Comparison of ENCODE assay signal across 9 cellular contexts in genomic region chr11:119016216-119017009, GRCh38. TPM values are rescaled to one million over a fixed set of nuclear protein-coding genes. Genes with fewer than 3 reads are reported as not detected.
DNase-seq lines count a peak whose midpoint lies in the region; ATAC-seq and TF ChIP-seq lines count a peak whose summit lies in the region.
"Had no signal": no experiment of that assay in that cellular context is flagged by ENCODE, and none has a peak within 500 bp of the region (broad histone marks: within the 10 kb centered on the region; RNA-seq: fewer than 3 reads in every experiment).

No MANE protein-coding gene starts in this region.

- no peak for TF ChIP-seq EP300 in ovary (IDR thresholded peaks at IDR 0.05)

- H3K4me3 ChIP-seq in DOHH2 (ENCODE audit: low read length) (peak overlapping the region; percentile 96), NT2/D1 (ENCODE audit: insufficient read length, low read depth) (peak overlapping the region; percentile 98), duodenal mucosa (ENCODE audit: low read depth in 1 of 2, low read length in 2 of 2) (peak overlapping the region; percentile 97 to 99), osteoblast (ENCODE audit: insufficient read depth, low read length) (peak overlapping the region; percentile 34), ovary (no peak overlapping the region)

- H3K27me3 ChIP-seq in DOHH2 (ENCODE audit: control insufficient read depth, low read length) (peaks cover 3% of the 10 kb centered on the region; the same call in 1 of the 2 replicates), NT2/D1 (ENCODE audit: insufficient read depth, insufficient read length) (no peaks in the 10 kb centered on the region), duodenal mucosa (ENCODE audit: control insufficient read depth in 1 of 2, insufficient read depth in 2 of 2, low read length in 2 of 2) (no peaks in the 10 kb centered on the region), osteoblast (ENCODE audit: insufficient read depth, low read length) (no peaks in the 10 kb centered on the region), ovary (no peaks in the 10 kb centered on the region)

- H3K36me3 ChIP-seq in DOHH2 (ENCODE audit: control insufficient read depth, low read length) (peaks cover 72% of the 10 kb centered on the region), NT2/D1 (ENCODE audit: insufficient read depth, insufficient read length, low read length) (peaks cover 70% of the 10 kb centered on the region), duodenal mucosa (ENCODE audit: control insufficient read depth in 1 of 2, insufficient read depth in 2 of 2, low read length in 2 of 2) (peaks cover 11 to 50% of the 10 kb centered on the region in 2 donors), osteoblast (ENCODE audit: insufficient read depth, low read length) (peaks cover 47% of the 10 kb centered on the region), ovary (no peaks in the 10 kb centered on the region)

- H3K27ac ChIP-seq in DOHH2 (ENCODE audit: low read depth, low read length): peak overlapping the region; percentile 93
- H3K27ac ChIP-seq in duodenal mucosa (ENCODE audit: low read depth, low read length): no peak overlapping the region
- H3K27ac ChIP-seq in osteoblast (ENCODE audit: low read depth, low read length): peak overlapping the region; percentile 43
- H3K27ac ChIP-seq in ovary: no peak overlapping the region

- H4K20me1 ChIP-seq in DOHH2 (ENCODE audit: control insufficient read depth, insufficient read depth, low read depth, low read length): peaks cover 6% of the 10 kb centered on the region; the same call in 1 of the 2 replicates
- H4K20me1 ChIP-seq in osteoblast (ENCODE audit: insufficient read depth, low read length): peaks cover 13% of the 10 kb centered on the region

- DNase-seq in NT2/D1 (ENCODE audit: low read depth, low spot score) (no peak), osteoblast (ENCODE audit: insufficient read length, low spot score, missing footprints) (no peak), ovary (no peak), left lobe of liver (ENCODE audit: low spot score) (no peak)
- DNase-seq: hypothalamus had no signal

- H3K9me2 ChIP-seq in DOHH2 (replicated peaks; ENCODE audit: control insufficient read depth, low read length): no peaks in the 10 kb centered on the region

- H3K4me1 ChIP-seq in DOHH2 (ENCODE audit: control insufficient read depth, low read length): peaks cover 33% of the 10 kb centered on the region
- H3K4me1 ChIP-seq in NT2/D1 (ENCODE audit: insufficient read depth, insufficient read length): peaks cover 5% of the 10 kb centered on the region
- H3K4me1 ChIP-seq in duodenal mucosa (ENCODE audit: control insufficient read depth in 1 of 2, insufficient read depth in 2 of 2, low read length in 2 of 2): peaks cover 25 to 33% of the 10 kb centered on the region in 2 donors
- H3K4me1 ChIP-seq in osteoblast (ENCODE audit: insufficient read depth, low read length): peaks cover 21% of the 10 kb centered on the region
- H3K4me1 ChIP-seq in ovary (ENCODE audit: insufficient read depth): peaks cover 9% of the 10 kb centered on the region

- H2AFZ ChIP-seq in osteoblast (ENCODE audit: low read length): no peak overlapping the region

- intact Hi-C loops in ovary (cut with DNase I): no loop called here

- H3K79me2 ChIP-seq in DOHH2 (ENCODE audit: control insufficient read depth, low read length) (peaks cover 62% of the 10 kb centered on the region), osteoblast (ENCODE audit: insufficient read depth, low read length) (peaks cover 56% of the 10 kb centered on the region)

- peak overlapping the region; percentile 53 for H3K9ac ChIP-seq in NT2/D1 (ENCODE audit: insufficient read length, low read depth)
- peak overlapping the region; percentile 6 to 85 for H3K9ac ChIP-seq in duodenal mucosa (ENCODE audit: low read depth in 1 of 2, low read length in 2 of 2)

- no peak for TF ChIP-seq POLR2A in ovary (IDR thresholded peaks at IDR 0.05)

- H3K4me2 ChIP-seq in DOHH2 (ENCODE audit: low read length) (peak overlapping the region; percentile 77), osteoblast (ENCODE audit: insufficient read depth, low read length) (peak overlapping the region; percentile 89)

- ATAC-seq in GM19455 (IDR thresholded peaks at IDR 0.05; ENCODE audit: unreplicated experiment): no peak
- ATAC-seq in HG02678 (IDR thresholded peaks at IDR 0.05; ENCODE audit: unreplicated experiment): no peak
- no peak for ATAC-seq in left lobe of liver

- WGBS in ovary, 3 donors: 55 to 67% (median 63%) methylated on average over 14 of the region's 14 CpGs

- no peak for TF ChIP-seq CTCF in DOHH2 (IDR thresholded peaks at IDR 0.05; ENCODE audit: low read depth, low read length, poor library complexity, severe bottlenecking)
- TF ChIP-seq CTCF in osteoblast (IDR thresholded peaks at IDR 0.05; ENCODE audit: extremely low read depth, low read depth, low read length): no peak
- TF ChIP-seq CTCF in ovary (IDR thresholded peaks at IDR 0.05): no peak

- peaks cover 60% of the 10 kb centered on the region for H3F3A ChIP-seq in DOHH2 (ENCODE audit: control insufficient read depth, insufficient read depth)

- no peaks in the 10 kb centered on the region for H3K9me3 ChIP-seq in DOHH2 (ENCODE audit: control insufficient read depth, insufficient read depth, low read length)
- no peaks in the 10 kb centered on the region for H3K9me3 ChIP-seq in NT2/D1 (ENCODE audit: insufficient read depth, low read length)
- no peaks in the 10 kb centered on the region for H3K9me3 ChIP-seq in duodenal mucosa (ENCODE audit: control insufficient read depth in 1 of 2, low read length in 2 of 2)
- H3K9me3 ChIP-seq in osteoblast (ENCODE audit: low read depth, low read length): no peaks in the 10 kb centered on the region
- no peaks in the 10 kb centered on the region for H3K9me3 ChIP-seq in ovary

RNA-seq across cellular contexts. Expression of gene RPS25, which starts 1.7 kb away (rescaled TPM):
- total RNA-seq in osteoblast (1,078 and 1,259 TPM in 2 replicates), ovary (1,000 to 10,000 TPM; 1,999 to 7,045 (median 2,410) TPM), left lobe of liver (307 TPM)
- 1,000 to 10,000 TPM; 2,845 to 5,915 TPM for polyA plus RNA-seq in ovary

RNA-seq across cellular contexts. Expression of gene TRAPPC4, which starts 2.2 kb away (rescaled TPM):
- total RNA-seq in osteoblast (42.3 and 48.0 TPM in 2 replicates), ovary (10 to 100 TPM; 34.0 to 59.1 (median 57.5) TPM), left lobe of liver (18.0 TPM)
- 10 to 100 TPM; 43.8 to 55.1 TPM for polyA plus RNA-seq in ovary

RNA-seq across cellular contexts. Expression of gene SLC37A4, which starts 14.3 kb away (rescaled TPM):
- total RNA-seq in osteoblast (13.0 and 14.8 TPM in 2 replicates), ovary (10 to 100 TPM; 11.2 to 38.1 (median 14.8) TPM), left lobe of liver (155 TPM)
- 10 to 100 TPM; 10.5 to 11.9 TPM for polyA plus RNA-seq in ovary

RNA-seq across cellular contexts. Expression of gene CENATAC, which starts 18.5 kb away (rescaled TPM):
- total RNA-seq in osteoblast (37.6 and 37.7 TPM in 2 replicates), ovary (10 to 100 TPM; 23.4 to 51.0 (median 27.8) TPM), left lobe of liver (14.7 TPM)
- 10 to 100 TPM; 19.9 to 21.6 TPM for polyA plus RNA-seq in ovary

RNA-seq across cellular contexts. Expression of gene HYOU1, which starts 40.6 kb away (rescaled TPM):
- 94.9 and 117 TPM in 2 replicates for total RNA-seq in osteoblast
- total RNA-seq in ovary: 100 to 1,000 TPM in 2 of 7 donors, 10 to 100 TPM in 5; 26.5 to 156 (median 69.7) TPM
- polyA plus RNA-seq in ovary: 10 to 100 TPM; 34.6 to 99.3 TPM
- total RNA-seq in left lobe of liver: 205 TPM

Comparison
In these comparisons a context has a peak if more than half of its experiments do, and no peak if none do; other contexts are left out.
1. H3K27ac ChIP-seq: peak in DOHH2 (single experiment) and osteoblast (single experiment); none in duodenal mucosa (single experiment) and ovary (0 of 2).